Comparison of ENCODE assay signal across 9 cellular contexts in genomic region chr7:131507592-131508331, GRCh38. TPM values are rescaled to one million over a fixed set of nuclear protein-coding genes. Genes with fewer than 3 reads are reported as not detected.
DNase-seq lines count a peak whose midpoint lies in the region; ATAC-seq and TF ChIP-seq lines count a peak whose summit lies in the region.
"Had no signal": no experiment of that assay in that cellular context is flagged by ENCODE, and none has a peak within 500 bp of the region (broad histone marks: within the 10 kb centered on the region; RNA-seq: fewer than 3 reads in every experiment).

No MANE protein-coding gene starts in this region.

- peak overlapping the region; percentile 46 for H3K4me2 ChIP-seq in DOHH2 (ENCODE audit: low read length)

- H3F3A ChIP-seq in DOHH2 (ENCODE audit: control insufficient read depth, insufficient read depth) = no peaks in the 10 kb centered on the region

- no peaks in the 10 kb centered on the region; the same call in 1 of the 2 replicates for H4K20me1 ChIP-seq in DOHH2 (ENCODE audit: control insufficient read depth, insufficient read depth, low read depth, low read length)

- no peaks in the 10 kb centered on the region for H3K9me3 Mint-ChIP-seq in activated naive CD8-positive, alpha-beta T cell treated with anti-CD3 and anti-CD28 coated beads for 36 hours

- no peaks in the 10 kb centered on the region for H3K79me2 ChIP-seq in DOHH2 (ENCODE audit: control insufficient read depth, low read length)

- H3K9me2 ChIP-seq in DOHH2 (replicated peaks; ENCODE audit: control insufficient read depth, low read length) = no peaks in the 10 kb centered on the region

- H3K4me1 ChIP-seq in DOHH2 (ENCODE audit: control insufficient read depth, low read length) (peaks cover 12% of the 10 kb centered on the region), heart right ventricle (peaks cover 20 to 77% (median 53%) of the 10 kb centered on the region in 9 donors), rectal smooth muscle tissue (ENCODE audit: control insufficient read depth, insufficient read depth, low read length) (peaks cover 3% of the 10 kb centered on the region), aorta (ENCODE audit: control insufficient read depth in 1 of 2, insufficient read depth in 2 of 2, low read length in 2 of 2) (no peaks in the 10 kb centered on the region)

- intact Hi-C loops in heart right ventricle (cut with DNase I) (loop anchor here in 9 of 10 donors (1.0 to 10.0 kb wide), 5 partner anchors 35 to 393 kb away; no protein-coding TSS in a partner anchor), aorta (cut with DNase I) (loop anchor here (1.0 to 2.0 kb wide), 2 partner anchors 147 kb away; no protein-coding TSS in a partner anchor)

- H3K36me3 Mint-ChIP-seq in activated naive CD8-positive, alpha-beta T cell treated with anti-CD3 and anti-CD28 coated beads for 36 hours = no peaks in the 10 kb centered on the region

- no peak overlapping the region for H3K27ac Mint-ChIP-seq in activated naive CD8-positive, alpha-beta T cell treated with anti-CD3 and anti-CD28 coated beads for 36 hours

- H3K9me3 ChIP-seq in DOHH2 (ENCODE audit: control insufficient read depth, insufficient read depth, low read length) (no peaks in the 10 kb centered on the region), heart right ventricle (no peaks in the 10 kb centered on the region), aorta (ENCODE audit: control insufficient read depth, low read length) (no peaks in the 10 kb centered on the region)

- H3K4me3 Mint-ChIP-seq in activated naive CD8-positive, alpha-beta T cell treated with anti-CD3 and anti-CD28 coated beads for 36 hours = peak overlapping the region; percentile 29

- ATAC-seq in heart right ventricle = peak; percentile 57 to 77 (median 73)
- peak; percentile 88 for ATAC-seq in aorta (ENCODE audit: low FRiP score)

- H3K36me3 ChIP-seq in DOHH2 (ENCODE audit: control insufficient read depth, low read length) (no peaks in the 10 kb centered on the region), H7 (replicated peaks; ENCODE audit: control insufficient read depth, insufficient read depth, low read length) (peaks cover 79% of the 10 kb centered on the region), heart right ventricle (peaks cover 0 to 86% (median 23%) of the 10 kb centered on the region in 9 donors), rectal smooth muscle tissue (ENCODE audit: control insufficient read depth, insufficient read depth, low read length) (no peaks in the 10 kb centered on the region), aorta (ENCODE audit: control insufficient read depth in 1 of 2, insufficient read depth in 2 of 2, low read length in 1 of 2) (no peaks in the 10 kb centered on the region)

- peaks cover 15% of the 10 kb centered on the region for H3K27me3 Mint-ChIP-seq in activated naive CD8-positive, alpha-beta T cell treated with anti-CD3 and anti-CD28 coated beads for 36 hours

- H3K4me1 Mint-ChIP-seq in activated naive CD8-positive, alpha-beta T cell treated with anti-CD3 and anti-CD28 coated beads for 36 hours = peaks cover 23% of the 10 kb centered on the region

- no peak overlapping the region for H3K4me3 ChIP-seq in DOHH2 (ENCODE audit: low read length)
- H3K4me3 ChIP-seq in H7 (ENCODE audit: insufficient read depth, low read depth, low read length) = no peak overlapping the region
- peak overlapping the region in 1 of 10 donors; percentile 11 for H3K4me3 ChIP-seq in heart right ventricle
- peak overlapping the region; percentile 40 for H3K4me3 ChIP-seq in rectal smooth muscle tissue (ENCODE audit: low read length)
- no peak overlapping the region for H3K4me3 ChIP-seq in aorta (ENCODE audit: low read length in 2 of 2)

- no peak overlapping the region for H3K9ac ChIP-seq in rectal smooth muscle tissue (ENCODE audit: low read length)

- no peak overlapping the region for H3K27ac ChIP-seq in DOHH2 (ENCODE audit: low read depth, low read length)
- peak overlapping the region in 6 of 10 donors; percentile 23 to 60 (median 46) for H3K27ac ChIP-seq in heart right ventricle
- no peak overlapping the region for H3K27ac ChIP-seq in rectal smooth muscle tissue (ENCODE audit: low read depth, low read length)
- H3K27ac ChIP-seq in aorta (ENCODE audit: low read depth in 1 of 2, low read length in 2 of 2) = no peak overlapping the region
- H3K27ac ChIP-seq: epithelial cell of prostate had no signal

- peak; percentile 69 for DNase-seq in H7
- DNase-seq in NCI-H1092 (lab: John Stamatoyannopoulos, UW) = peak; percentile 58
- DNase-seq in SW480 (ENCODE audit: low spot score) = peak; percentile 64
- peak; percentile 74 for DNase-seq in activated naive CD8-positive, alpha-beta T cell treated with anti-CD3 and anti-CD28 coated beads for 36 hours
- peak; percentile 83 to 87 for DNase-seq in heart right ventricle
- DNase-seq in aorta = peak; percentile 90 to 95

- WGBS in heart right ventricle, 2 donors = 19 to 23% methylated on average over 14 of the region's 14 CpGs
- WGBS in aorta, 2 donors = 10 to 16% methylated on average over 14 of the region's 14 CpGs

- H3K27me3 ChIP-seq in DOHH2 (ENCODE audit: control insufficient read depth, low read length) = no peaks in the 10 kb centered on the region
- no peaks in the 10 kb centered on the region for H3K27me3 ChIP-seq in H7 (ENCODE audit: control insufficient read depth, insufficient read depth, low read length)
- H3K27me3 ChIP-seq in heart right ventricle = no peaks in the 10 kb centered on the region
- no peaks in the 10 kb centered on the region for H3K27me3 ChIP-seq in rectal smooth muscle tissue (ENCODE audit: control insufficient read depth, insufficient read depth, low read length)
- H3K27me3 ChIP-seq in aorta (ENCODE audit: control insufficient read depth in 1 of 2, insufficient read depth in 2 of 2, low read length in 1 of 2) = no peaks in the 10 kb centered on the region

- peak; percentile 99 for TF ChIP-seq CTCF in DOHH2 (IDR thresholded peaks at IDR 0.05; ENCODE audit: low read depth, low read length, poor library complexity, severe bottlenecking)
- peak; percentile 90 to 98 (median 94) for TF ChIP-seq CTCF in heart right ventricle (IDR thresholded peaks at IDR 0.05)

RNA-seq across cellular contexts. Expression of gene PODXL, which starts 48.7 kb away (rescaled TPM):
- 254 and 339 TPM in 2 replicates for total RNA-seq in H7 (2014; rRNA removed; shearing (Covaris generic))
- total RNA-seq in activated naive CD8-positive, alpha-beta T cell treated with anti-CD3 and anti-CD28 coated beads for 36 hours = under 1 TPM; 0.70 to 0.88 TPM
- 100 to 1,000 TPM in 1 of 10 donors, 10 to 100 TPM in 9; 43.7 to 162 (median 71.0) TPM for total RNA-seq in heart right ventricle
- polyA plus RNA-seq in heart right ventricle = 10 to 100 TPM; 34.4 to 41.3 TPM
- total RNA-seq in aorta = 10 to 100 TPM; 27.3 to 55.5 TPM
- 1 to 10 TPM; 1.7 to 1.9 TPM for polyA plus RNA-seq in aorta

Comparison
In these comparisons a context has a peak if more than half of its experiments do, and no peak if none do; other contexts are left out.
1. H3K27ac ChIP-seq: peak in heart right ventricle (6 of 10); none in DOHH2 (single experiment), rectal smooth muscle tissue (single experiment) and aorta (0 of 2).
2. RNA of gene PODXL, which starts 48.7 kb away (total RNA-seq): 254 to 339 TPM in H7, 43.7 to 162 TPM in heart right ventricle and 27.3 to 55.5 TPM in aorta; 0.70 to 0.88 TPM in activated naive CD8-positive, alpha-beta T cell treated with anti-CD3 and anti-CD28 coated beads for 36 hours; every median in the first group is over 10 times any median in the second.
3. Peak in every context shown above with its lines, with median percentiles within 50 percentile points of each other: DNase-seq.